8 cellular contexts compared by ENCODE assay signal in genomic region chr22:38316340-38317236, GRCh38.
DNase-seq lines count a peak whose midpoint lies in the region; ATAC-seq and TF ChIP-seq lines count a peak whose summit lies in the region.

No MANE protein-coding gene starts in this region.

- H3K27me3 Mint-ChIP-seq in activated naive CD4-positive, alpha-beta T cell treated with anti-CD3 and anti-CD28 coated beads, Interleukin-2, amount 50 U/mL, for 24 hours = no peaks in the 10 kb centered on the region
- H3K27me3 Mint-ChIP-seq in nephron (ENCODE audit: low read depth) = peaks cover 4% of the 10 kb centered on the region

- H3K4me3 ChIP-seq in RWPE2 (ENCODE audit: severe bottlenecking) = peak overlapping the region; percentile 94
- H3K4me3 ChIP-seq in tibial artery = peak overlapping the region; percentile 91 to 94

- H3K27ac Mint-ChIP-seq in activated naive CD4-positive, alpha-beta T cell treated with anti-CD3 and anti-CD28 coated beads, Interleukin-2, amount 50 U/mL, for 24 hours = peak overlapping the region; percentile 86
- H3K27ac Mint-ChIP-seq in nephron = peak overlapping the region; percentile 99 to 100 (median 100)

- no peak for TF ChIP-seq CTCF in RWPE2 (IDR thresholded peaks at IDR 0.05; ENCODE audit: poor library complexity, severe bottlenecking)
- no peak for TF ChIP-seq CTCF in nephron (IDR thresholded peaks at IDR 0.05; ENCODE audit: unreplicated experiment in 3 of 3)
- no peak for TF ChIP-seq CTCF in tibial artery (IDR thresholded peaks at IDR 0.05)

- peaks cover 30% of the 10 kb centered on the region for H3K36me3 ChIP-seq in RWPE2 (ENCODE audit: low read depth)
- peaks cover 0 to 21% (median 0%) of the 10 kb centered on the region in 3 donors for H3K36me3 ChIP-seq in tibial artery

- H3K9me3 Mint-ChIP-seq in activated naive CD4-positive, alpha-beta T cell treated with anti-CD3 and anti-CD28 coated beads, Interleukin-2, amount 50 U/mL, for 24 hours = no peaks in the 10 kb centered on the region
- H3K9me3 Mint-ChIP-seq in nephron = no peaks in the 10 kb centered on the region

- H3K27me3 ChIP-seq in RWPE2 (ENCODE audit: insufficient read depth, poor library complexity, severe bottlenecking) (no peaks in the 10 kb centered on the region), tibial artery (no peaks in the 10 kb centered on the region)

- H3K9me3 ChIP-seq in RWPE2 (ENCODE audit: severe bottlenecking) (no peaks in the 10 kb centered on the region), tibial artery (no peaks in the 10 kb centered on the region)

- peak overlapping the region; percentile 98 for H3K27ac ChIP-seq in RWPE2 (ENCODE audit: poor library complexity, severe bottlenecking)
- peak overlapping the region; percentile 98 to 100 for H3K27ac ChIP-seq in tibial artery

- ATAC-seq in HG02623 (IDR thresholded peaks at IDR 0.05; ENCODE audit: unreplicated experiment) = peak; percentile 29
- ATAC-seq in RWPE2 (ENCODE audit: low read depth) = no peak

- intact Hi-C loops in tibial artery (cut with DNase I; ENCODE audit: low total_unique reads) = loop anchor here (10.0 kb wide), 1 partner anchor 112 kb away; the partner anchor contains the start of gene MAFF

- peaks cover 41% of the 10 kb centered on the region for H3K4me1 ChIP-seq in RWPE2 (ENCODE audit: insufficient read depth, poor library complexity, severe bottlenecking)
- H3K4me1 ChIP-seq in tibial artery = peaks cover 8 to 60% (median 52%) of the 10 kb centered on the region in 4 donors

- H3K4me1 Mint-ChIP-seq in activated naive CD4-positive, alpha-beta T cell treated with anti-CD3 and anti-CD28 coated beads, Interleukin-2, amount 50 U/mL, for 24 hours = peaks cover 40% of the 10 kb centered on the region
- peaks cover 42% of the 10 kb centered on the region for H3K4me1 Mint-ChIP-seq in nephron

- DNase-seq in COR-L47 (lab: John Stamatoyannopoulos, UW) (peak; percentile 37), RWPE2 (ENCODE audit: low spot score) (no peak), foreskin melanocyte (peak; percentile 45), tibial artery (peak; percentile 74 to 90), LoVo (ENCODE audit: low spot score) (no peak)

- H3K36me3 Mint-ChIP-seq in activated naive CD4-positive, alpha-beta T cell treated with anti-CD3 and anti-CD28 coated beads, Interleukin-2, amount 50 U/mL, for 24 hours = no peaks in the 10 kb centered on the region
- peaks cover 18% of the 10 kb centered on the region for H3K36me3 Mint-ChIP-seq in nephron (ENCODE audit: low read depth)

- peak overlapping the region; percentile 92 for H3K4me3 Mint-ChIP-seq in activated naive CD4-positive, alpha-beta T cell treated with anti-CD3 and anti-CD28 coated beads, Interleukin-2, amount 50 U/mL, for 24 hours
- H3K4me3 Mint-ChIP-seq in nephron = peak overlapping the region; percentile 96 to 99 (median 99)

Comparison
In these comparisons a context has a peak if more than half of its experiments do, and no peak if none do; other contexts are left out.
1. DNase-seq: peak in COR-L47 (single experiment), foreskin melanocyte (single experiment) and tibial artery (2 of 2); none in RWPE2 (single experiment) and LoVo (single experiment).